Comparison of ENCODE assay signal across 12 cellular contexts in the genomic region with DNA sequence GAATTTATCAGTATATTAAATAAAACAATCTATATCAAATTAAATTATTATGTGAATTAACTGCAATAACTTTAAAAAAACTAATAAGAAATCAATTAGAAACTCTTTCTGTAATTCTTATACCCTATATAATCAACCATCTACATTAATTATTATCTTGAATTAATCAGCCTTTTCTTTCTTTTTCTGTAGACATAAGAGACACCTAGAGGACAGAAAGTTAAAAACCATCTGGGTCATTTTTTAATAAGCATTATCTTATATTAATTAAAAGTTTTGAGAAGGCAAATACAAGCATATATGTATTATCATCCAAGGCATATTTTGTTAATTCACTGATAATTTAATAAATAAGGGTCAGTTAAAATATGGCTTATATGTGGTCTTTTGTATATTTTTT. TPM values are rescaled to one million over a fixed set of nuclear protein-coding genes. Genes with fewer than 3 reads are reported as not detected.
A peak's percentile ranks its signal among the peaks of the same experiment; 100 is the strongest.
DNase-seq lines count a peak whose midpoint lies in the region; ATAC-seq, FAIRE-seq and TF ChIP-seq lines count a peak whose summit lies in the region.
"Had no signal": no experiment of that assay in that cellular context is flagged by ENCODE, and none has a peak within 500 bp of the region (broad histone marks: within the 10 kb centered on the region; RNA-seq: fewer than 3 reads in every experiment).

No MANE protein-coding gene starts in this region.

- H3K4me1 ChIP-seq in A549 (no peaks in the 10 kb centered on the region), adipocyte (ENCODE audit: control insufficient read depth, insufficient read depth, low read length) (no peaks in the 10 kb centered on the region), HepG2 (ENCODE audit: insufficient read depth, low read length) (no peaks in the 10 kb centered on the region)

- TF ChIP-seq CTCF in A549 (IDR thresholded peaks at IDR 0.05), result peak; percentile 14; the same call in 1 of the 3 replicates
- no peak for TF ChIP-seq CTCF in HepG2 (CRISPR knock-in tag; IDR thresholded peaks at IDR 0.05)

- no peak overlapping the region for H2AFZ ChIP-seq in HepG2 (ENCODE audit: low read length)

- H3K36me3 ChIP-seq in adipocyte (ENCODE audit: control insufficient read depth, insufficient read depth, low read length, severe bottlenecking), result no peaks in the 10 kb centered on the region
- no peaks in the 10 kb centered on the region for H3K36me3 ChIP-seq in HepG2 (replicated peaks in 1 of 2; ENCODE audit: control insufficient read depth in 1 of 2, insufficient read depth in 2 of 2, low read length in 2 of 2)

- H3K36me3 Mint-ChIP-seq in stimulated activated memory B cell treated with anti-CD40 and anti-IgM and Interleukin-4, amounts not matched to agents 10 μg/mL and 1 μg/mL and 100 μg/mL, for 72 hours, result no peaks in the 10 kb centered on the region
- H3K36me3 Mint-ChIP-seq: CD8-positive, alpha-beta memory T cell had no signal

- TF ChIP-seq RAD21 in A549 (conservative IDR thresholded peaks at IDR 0.05 in 1 of 2, IDR thresholded peaks at IDR 0.05 in 1 of 2), result peak; percentile 43 to 60; a peak in 4 of 5 replicates
- TF ChIP-seq RAD21 in HepG2 (CRISPR knock-in tag; IDR thresholded peaks at IDR 0.05), result no peak

- H4K20me1 ChIP-seq in HepG2 (ENCODE audit: insufficient read depth, low read length), result no peaks in the 10 kb centered on the region

- no peaks in the 10 kb centered on the region for H3K4me1 Mint-ChIP-seq in stimulated activated memory B cell treated with anti-CD40 and anti-IgM and Interleukin-4, amounts not matched to agents 10 μg/mL and 1 μg/mL and 100 μg/mL, for 72 hours

- FAIRE-seq in A549 (lab: Jason Lieb, UNC), result no peak
- FAIRE-seq in HepG2 (lab: Jason Lieb, UNC), result no peak
- FAIRE-seq: HTR-8/SVneo had no signal

- H3K27ac ChIP-seq in A549 (no peak overlapping the region), HepG2 (ENCODE audit: extremely low read length, insufficient read depth, low read length) (no peak overlapping the region)
- H3K27ac ChIP-seq: epithelial cell of prostate had no signal

- H3K9ac ChIP-seq in adipocyte (ENCODE audit: low read length) (no peak overlapping the region), HepG2 (ENCODE audit: insufficient read depth, low read depth, low read length) (no peak overlapping the region)

- CTCF ChIA-PET in A549 (lab: Yijun Ruan, JAX), result interaction anchor here (0.8 to 2.1 kb wide), 4 partner anchors 19 to 43 kb away, joined by 3 to 8 read pairs (median 4); no protein-coding TSS in a partner anchor
- CTCF ChIA-PET in HepG2 (lab: Yijun Ruan, JAX; ENCODE audit: low intra/inter-chr PET ratio, low total read pairs), result no interaction called here

- H3K4me3 ChIP-seq in A549, result no peak overlapping the region
- no peak overlapping the region for H3K4me3 ChIP-seq in adipocyte (ENCODE audit: low read length)
- H3K4me3 ChIP-seq in HepG2 (replicated peaks in 1 of 3; ENCODE audit: insufficient read depth in 1 of 3, low read depth in 2 of 3, low read length in 3 of 3), result no peak overlapping the region

- DNase-seq in A549 (ENCODE audit: low read depth in 1 of 2, low spot score in 1 of 2), result no peak
- peak; percentile 13 for DNase-seq in EH (ENCODE audit: low read depth)
- peak; percentile 56 for DNase-seq in adipocyte (ENCODE audit: low read depth)
- no peak for DNase-seq in HepG2 (ENCODE audit: low spot score)
- DNase-seq in activated CD8-positive, alpha-beta memory T cell treated with anti-CD3 and anti-CD28 coated beads, Interleukin-2, amount 50 U/mL, for 4 hours, result no peak
- DNase-seq in cerebellar nuclear complex (lab: John Stamatoyannopoulos, UW), result no peak
- DNase-seq: CD8-positive, alpha-beta memory T cell; NCI-H146 had no signal

- POLR2A ChIA-PET in A549 (lab: Yijun Ruan, JAX) (no interaction called here), HepG2 (lab: Yijun Ruan, JAX) (no interaction called here)

- ATAC-seq in A549, result no peak
- no peak for ATAC-seq in HepG2
- ATAC-seq in stimulated activated memory B cell treated with anti-CD40 and anti-IgM and Interleukin-4, amounts not matched to agents 10 μg/mL and 1 μg/mL and 100 μg/mL, for 72 hours, result no peak
- ATAC-seq in GM19452 (IDR thresholded peaks at IDR 0.05; ENCODE audit: unreplicated experiment), result no peak

- no peaks in the 10 kb centered on the region for H3K79me2 ChIP-seq in HepG2 (ENCODE audit: insufficient read depth, low read length)

- intact Hi-C loops in HepG2 (cut with micrococcal nuclease; ENCODE audit: unreplicated experiment), result no loop called here

- no peak overlapping the region for H3K4me2 ChIP-seq in A549
- no peak overlapping the region for H3K4me2 ChIP-seq in HepG2 (ENCODE audit: low read depth, low read length)

- H3K27me3 Mint-ChIP-seq in stimulated activated memory B cell treated with anti-CD40 and anti-IgM and Interleukin-4, amounts not matched to agents 10 μg/mL and 1 μg/mL and 100 μg/mL, for 72 hours, result peaks cover 32% of the 10 kb centered on the region

- in situ Hi-C loops in HepG2 (cut with HindIII; ENCODE audit: extremely low pct_ligation_motif_present, low pct_unique_long_range_greater_than_20kb), result no loop called here

- BruUV-seq in HepG2 (replicated peaks; lab: Mats Ljungman, UMichigan), result no TSS peak

- H3K27me3 ChIP-seq in adipocyte (replicated peaks; ENCODE audit: control insufficient read depth, insufficient read depth, low read length) (no peaks in the 10 kb centered on the region), HepG2 (ENCODE audit: control insufficient read depth in 1 of 2, insufficient read depth in 2 of 2, low read length in 2 of 2) (peaks cover 0 to 4% of the 10 kb centered on the region in 2 experiments; a peak in 1 of 5 replicates)

- TF ChIP-seq POLR2A in A549 (IDR thresholded peaks at IDR 0.05; ENCODE audit: low read length), result no peak
- no peak for TF ChIP-seq POLR2A in HepG2 (IDR thresholded peaks at IDR 0.05; ENCODE audit: insufficient read depth in 1 of 2, low read depth in 2 of 2, low read length in 2 of 2)

- TF ChIP-seq EP300 in A549 (IDR thresholded peaks at IDR 0.05) (no peak), HepG2 (IDR thresholded peaks at IDR 0.05; ENCODE audit: low read depth in 2 of 2, low read length in 2 of 2) (no peak), HepG2 (CRISPR knock-in tag; IDR thresholded peaks at IDR 0.05; ENCODE audit: borderline replicate concordance) (no peak)

- H3K9me3 Mint-ChIP-seq in stimulated activated memory B cell treated with anti-CD40 and anti-IgM and Interleukin-4, amounts not matched to agents 10 μg/mL and 1 μg/mL and 100 μg/mL, for 72 hours, result peaks cover 4% of the 10 kb centered on the region
- H3K9me3 Mint-ChIP-seq: CD8-positive, alpha-beta memory T cell had no signal

- H3K9me3 ChIP-seq in A549, result no peaks in the 10 kb centered on the region
- H3K9me3 ChIP-seq in adipocyte (ENCODE audit: control insufficient read depth, low read length), result no peaks in the 10 kb centered on the region
- H3K9me3 ChIP-seq in HepG2 (ENCODE audit: low read length), result no peaks in the 10 kb centered on the region

- no peak overlapping the region for H3K27ac Mint-ChIP-seq in stimulated activated memory B cell treated with anti-CD40 and anti-IgM and Interleukin-4, amounts not matched to agents 10 μg/mL and 1 μg/mL and 100 μg/mL, for 72 hours
- H3K27ac Mint-ChIP-seq: CD8-positive, alpha-beta memory T cell had no signal

- H3K4me3 Mint-ChIP-seq in stimulated activated memory B cell treated with anti-CD40 and anti-IgM and Interleukin-4, amounts not matched to agents 10 μg/mL and 1 μg/mL and 100 μg/mL, for 72 hours, result no peak overlapping the region
- H3K4me3 Mint-ChIP-seq: CD8-positive, alpha-beta memory T cell had no signal

TF ChIP-seq in A549, 52 proteins besides CTCF, POLR2A, EP300 and RAD21 (continues in another document):
- TF ChIP-seq, protein P1, sequence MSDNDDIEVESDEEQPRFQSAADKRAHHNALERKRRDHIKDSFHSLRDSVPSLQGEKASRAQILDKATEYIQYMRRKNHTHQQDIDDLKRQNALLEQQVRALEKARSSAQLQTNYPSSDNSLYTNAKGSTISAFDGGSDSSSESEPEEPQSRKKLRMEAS (IDR thresholded peaks at IDR 0.05), result no peak
- peak; percentile 21; the same call in 1 of the 3 replicates for TF ChIP-seq SMC3 (IDR thresholded peaks at IDR 0.05)

TF ChIP-seq in HepG2, 621 proteins besides CTCF, POLR2A, EP300 and RAD21 (continues in another document):
- peak; percentile 6; the same call in 1 of the 2 replicates for TF ChIP-seq STAG1 (CRISPR knock-in tag; IDR thresholded peaks at IDR 0.05)

RNA-seq across cellular contexts. Expression of gene SLC25A26, which starts 24.2 kb away (rescaled TPM):
- polyA plus RNA-seq in A549 (2011; rRNA removed), result 30.2 and 30.5 TPM in 2 replicates
- 15.8 and 15.9 TPM in 2 replicates for polyA plus RNA-seq in A549 (2012; cell fraction: cytosol; rRNA removed)
- polyA plus RNA-seq in A549 (2012; cell fraction: nucleus; rRNA removed), result 6.2 and 12.3 TPM in 2 replicates
- polyA plus RNA-seq in A549 (2017; fragmentation: RNase III; extraction: RNeasy Plus Mini Kit Qiagen cat#74134 plus additional on column Dnase treatment), result 12.7 to 15.3 TPM (median 13.0 TPM) in 3 replicates
- polyA minus RNA-seq in A549 (2011; rRNA and poly(A)+ RNA removed), result 12.6 and 13.6 TPM in 2 replicates
- 22.7 and 23.1 TPM in 2 replicates for total RNA-seq in HepG2 (2016; rRNA removed; fragmentation: Illumina TruSeq; extraction: Trizol)
- 27.5 and 27.9 TPM in 2 replicates for total RNA-seq in HepG2 (2016; cell fraction: cytosol; rRNA removed; fragmentation: Illumina TruSeq; extraction: Trizol; ENCODE audit: low read depth)
- total RNA-seq in HepG2 (2016; cell fraction: insoluble cytoplasmic fraction; rRNA removed; fragmentation: Illumina TruSeq; extraction: Trizol), result 22.2 TPM in 2 replicates
- 40.8 TPM in 2 replicates for total RNA-seq in HepG2 (2016; cell fraction: membrane; rRNA removed; fragmentation: Illumina TruSeq; extraction: Trizol)
- total RNA-seq in HepG2 (2016; cell fraction: nucleus; rRNA removed; fragmentation: Illumina TruSeq; extraction: Trizol), result 17.3 and 19.7 TPM in 2 replicates
- 31.4 and 32.7 TPM in 2 replicates for polyA plus RNA-seq in HepG2 (2011; rRNA removed)
- 31.5 and 41.4 TPM in 2 replicates for polyA plus RNA-seq in HepG2 (2011; cell fraction: cytosol; rRNA removed)
- polyA plus RNA-seq in HepG2 (2011; cell fraction: nucleus; rRNA removed), result 11.7 and 14.0 TPM in 2 replicates
- polyA plus RNA-seq in HepG2 (2012), result 22.4 and 22.9 TPM in 2 replicates
- 31.1 and 35.4 TPM in 2 replicates for polyA plus RNA-seq in HepG2 (2016; cell fraction: cytosol; fragmentation: Illumina TruSeq; extraction: Trizol; ENCODE audit: low read depth)
- polyA plus RNA-seq in HepG2 (2016; cell fraction: insoluble cytoplasmic fraction; fragmentation: Illumina TruSeq; extraction: Trizol; ENCODE audit: low read depth), result 19.7 and 22.1 TPM in 2 replicates
- polyA plus RNA-seq in HepG2 (2016; cell fraction: membrane; fragmentation: Illumina TruSeq; extraction: Trizol; ENCODE audit: low read depth), result 35.4 and 35.7 TPM in 2 replicates
- 19.1 and 20.3 TPM in 2 replicates for polyA plus RNA-seq in HepG2 (2016; cell fraction: nucleus; fragmentation: Illumina TruSeq; extraction: Trizol; ENCODE audit: insufficient read depth, low read depth)
- polyA minus RNA-seq in HepG2 (2011; rRNA and poly(A)+ RNA removed; ENCODE audit: low replicate concordance), result 13.5 and 16.0 TPM in 2 replicates
- 5.9 and 7.1 TPM in 2 replicates for polyA minus RNA-seq in HepG2 (2011; cell fraction: cytosol; rRNA and poly(A)+ RNA removed)
- polyA minus RNA-seq in HepG2 (2011; cell fraction: nucleus; rRNA and poly(A)+ RNA removed), result 22.5 and 28.8 TPM in 2 replicates

Comparison
In these comparisons a context has a peak if more than half of its experiments do, and no peak if none do; other contexts are left out.
1. DNase-seq: peak in EH (single experiment) and adipocyte (single experiment); none in A549 (0 of 2), HepG2 (single experiment), activated CD8-positive, alpha-beta memory T cell treated with anti-CD3 and anti-CD28 coated beads, Interleukin-2, amount 50 U/mL, for 4 hours (single experiment) and cerebellar nuclear complex (0 of 2).
2. Of the 38 proteins assayed by ChIP-seq in both HepG2 and A549: peak only in HepG2: none; only in A549: CTCF, RAD21 and SMC3; in both: none; in neither: 35.